In the genomic region with DNA sequence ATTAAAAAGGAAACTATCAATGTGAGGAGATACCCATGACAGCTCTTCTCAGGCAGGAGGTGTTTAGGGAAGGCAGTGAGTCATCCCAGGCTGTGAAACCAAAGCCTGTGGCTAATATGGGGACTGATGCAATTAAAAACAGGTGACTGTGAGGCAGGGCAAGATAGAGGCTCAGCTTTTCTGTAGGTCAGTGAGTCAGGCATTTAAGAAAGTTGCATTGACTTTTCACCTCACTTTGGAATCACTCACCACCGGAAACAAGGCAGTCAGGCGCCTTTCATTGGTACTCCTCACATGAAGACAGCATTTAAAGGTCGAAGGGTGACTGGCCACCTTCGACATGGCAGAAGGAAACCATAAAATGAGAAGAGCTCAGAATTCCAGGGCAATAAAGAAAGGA, we compare ENCODE assay signal across 10 cellular contexts.
A peak's percentile ranks its signal among the peaks of the same experiment; 100 is the strongest.
DNase-seq lines count a peak whose midpoint lies in the region; ATAC-seq lines count a peak whose summit lies in the region.
"Had no signal": no experiment of that assay in that cellular context is flagged by ENCODE, and none has a peak within 500 bp of the region (broad histone marks: within the 10 kb centered on the region; RNA-seq: fewer than 3 reads in every experiment).

No MANE protein-coding gene starts in this region.

- DNase-seq in NCI-H82 (lab: John Stamatoyannopoulos, UW), result peak; percentile 67
- peak; percentile 93 for DNase-seq in kidney glomerular epithelial cell (lab: John Stamatoyannopoulos, UW)
- no peak for DNase-seq in activated CD8-positive, alpha-beta memory T cell treated with anti-CD3 and anti-CD28 coated beads, Interleukin-2, amount 50 U/mL, for 4 hours
- DNase-seq in hypothalamus (lab: John Stamatoyannopoulos, UW), result no peak
- DNase-seq in iPS-NIHi11 (ENCODE audit: low spot score), result no peak
- DNase-seq: Karpas-422 had no signal

- ATAC-seq in GM18520 (IDR thresholded peaks at IDR 0.05; ENCODE audit: unreplicated experiment) (peak; percentile 87), HG02571 (IDR thresholded peaks at IDR 0.05; ENCODE audit: unreplicated experiment) (peak; percentile 44), GM21526 (IDR thresholded peaks at IDR 0.05; ENCODE audit: low FRiP score, unreplicated experiment) (no peak)
- ATAC-seq: body of pancreas had no signal

Comparison
In these comparisons a context has a peak if more than half of its experiments do, and no peak if none do; other contexts are left out.
1. DNase-seq: peak in NCI-H82 (single experiment) and kidney glomerular epithelial cell (single experiment); none in activated CD8-positive, alpha-beta memory T cell treated with anti-CD3 and anti-CD28 coated beads, Interleukin-2, amount 50 U/mL, for 4 hours (single experiment), hypothalamus (0 of 51) and iPS-NIHi11 (single experiment).